In the genomic region with DNA sequence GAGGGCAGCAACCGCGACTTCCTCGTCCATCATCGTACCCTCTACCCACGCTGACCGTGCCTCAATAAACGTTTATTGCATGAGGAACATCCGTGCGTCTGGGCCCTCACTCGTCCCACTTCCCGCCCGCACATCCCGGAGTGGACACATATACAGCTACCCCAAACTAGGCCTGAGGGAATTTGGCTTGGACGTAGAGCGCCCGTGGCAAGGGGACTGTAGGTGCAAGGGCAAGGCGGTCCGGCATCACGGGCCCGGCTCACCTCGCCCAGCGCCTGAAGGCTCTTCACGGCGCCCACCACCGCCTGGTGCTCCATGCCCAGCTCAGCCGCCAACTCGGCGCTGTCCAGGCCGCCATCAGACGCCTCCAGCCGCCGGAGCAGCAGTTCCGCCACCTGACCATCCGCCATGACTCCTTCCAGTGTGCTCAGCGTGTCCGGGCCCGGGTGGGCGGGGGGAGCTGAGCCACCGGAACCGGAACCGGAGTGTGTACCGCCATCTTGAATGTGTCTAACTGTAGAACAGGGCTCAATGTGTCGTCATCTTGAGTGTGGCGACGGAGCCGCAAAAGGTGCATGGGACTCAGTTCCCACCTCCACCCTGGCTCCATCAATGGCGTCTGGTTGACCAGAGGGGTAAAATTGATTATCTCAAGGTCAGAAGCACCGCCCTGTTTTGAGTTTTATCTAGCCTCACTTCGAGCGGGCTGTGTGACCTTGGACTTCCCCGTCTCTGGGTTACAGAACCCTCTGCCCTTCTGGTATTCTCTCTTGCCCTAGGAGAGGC, we compare ENCODE assay signal across 1 cellular context.
TF ChIP-seq lines count a peak whose summit lies in the region.

A gene (minus strand): TSS at position 425 of the 786 bp plus-strand sequence. CDS start 15 bp downstream, at position 410.

TF ChIP-seq in K562, 482 proteins besides CTCF, POLR2A, EP300 and RAD21 (continued from another document and continues in another):
- TF ChIP-seq, protein P1, sequence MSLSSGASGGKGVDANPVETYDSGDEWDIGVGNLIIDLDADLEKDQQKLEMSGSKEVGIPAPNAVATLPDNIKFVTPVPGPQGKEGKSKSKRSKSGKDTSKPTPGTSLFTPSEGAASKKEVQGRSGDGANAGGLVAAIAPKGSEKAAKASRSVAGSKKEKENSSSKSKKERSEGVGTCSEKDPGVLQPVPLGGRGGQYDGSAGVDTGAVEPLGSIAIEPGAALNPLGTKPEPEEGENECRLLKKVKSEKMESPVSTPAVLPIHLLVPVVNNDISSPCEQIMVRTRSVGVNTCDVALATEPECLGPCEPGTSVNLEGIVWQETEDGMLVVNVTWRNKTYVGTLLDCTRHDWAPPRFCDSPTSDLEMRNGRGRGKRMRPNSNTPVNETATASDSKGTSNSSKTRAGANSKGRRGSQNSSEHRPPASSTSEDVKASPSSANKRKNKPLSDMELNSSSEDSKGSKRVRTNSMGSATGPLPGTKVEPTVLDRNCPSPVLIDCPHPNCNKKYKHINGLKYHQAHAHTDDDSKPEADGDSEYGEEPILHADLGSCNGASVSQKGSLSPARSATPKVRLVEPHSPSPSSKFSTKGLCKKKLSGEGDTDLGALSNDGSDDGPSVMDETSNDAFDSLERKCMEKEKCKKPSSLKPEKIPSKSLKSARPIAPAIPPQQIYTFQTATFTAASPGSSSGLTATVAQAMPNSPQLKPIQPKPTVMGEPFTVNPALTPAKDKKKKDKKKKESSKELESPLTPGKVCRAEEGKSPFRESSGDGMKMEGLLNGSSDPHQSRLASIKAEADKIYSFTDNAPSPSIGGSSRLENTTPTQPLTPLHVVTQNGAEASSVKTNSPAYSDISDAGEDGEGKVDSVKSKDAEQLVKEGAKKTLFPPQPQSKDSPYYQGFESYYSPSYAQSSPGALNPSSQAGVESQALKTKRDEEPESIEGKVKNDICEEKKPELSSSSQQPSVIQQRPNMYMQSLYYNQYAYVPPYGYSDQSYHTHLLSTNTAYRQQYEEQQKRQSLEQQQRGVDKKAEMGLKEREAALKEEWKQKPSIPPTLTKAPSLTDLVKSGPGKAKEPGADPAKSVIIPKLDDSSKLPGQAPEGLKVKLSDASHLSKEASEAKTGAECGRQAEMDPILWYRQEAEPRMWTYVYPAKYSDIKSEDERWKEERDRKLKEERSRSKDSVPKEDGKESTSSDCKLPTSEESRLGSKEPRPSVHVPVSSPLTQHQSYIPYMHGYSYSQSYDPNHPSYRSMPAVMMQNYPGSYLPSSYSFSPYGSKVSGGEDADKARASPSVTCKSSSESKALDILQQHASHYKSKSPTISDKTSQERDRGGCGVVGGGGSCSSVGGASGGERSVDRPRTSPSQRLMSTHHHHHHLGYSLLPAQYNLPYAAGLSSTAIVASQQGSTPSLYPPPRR (CRISPR knock-in tag; IDR thresholded peaks at IDR 0.05; ENCODE audit: borderline replicate concordance): no peak
- TF ChIP-seq ZNF165 (CRISPR knock-in tag; IDR thresholded peaks at IDR 0.05; ENCODE audit: borderline replicate concordance) (no peak), TARDBP (IDR thresholded peaks at IDR 0.05) (no peak), ZSCAN32 (CRISPR knock-in tag; IDR thresholded peaks at IDR 0.05) (no peak), KDM4B (IDR thresholded peaks at IDR 0.05; ENCODE audit: borderline replicate concordance in 2 of 2, low read depth in 1 of 2) (peak in 1 of 2 experiments; percentile 98; a peak in 2 of 4 replicates), PHF20 (IDR thresholded peaks at IDR 0.05; ENCODE audit: partially characterized antibody) (peak; percentile 64), MYNN (IDR thresholded peaks at IDR 0.05) (no peak), MYNN (CRISPR knock-in tag; IDR thresholded peaks at IDR 0.05) (no peak), PRPF4 (IDR thresholded peaks at IDR 0.05; ENCODE audit: insufficient read depth, low read depth, low read length, poor library complexity, severe bottlenecking) (peak; percentile 53), KLF6 (CRISPR knock-in tag; IDR thresholded peaks at IDR 0.05; ENCODE audit: borderline replicate concordance) (no peak), BMI1 (IDR thresholded peaks at IDR 0.05; ENCODE audit: low read length) (no peak), HMG20B (CRISPR knock-in tag; IDR thresholded peaks at IDR 0.05) (no peak), ZFPM2 (CRISPR knock-in tag; IDR thresholded peaks at IDR 0.05) (no peak), ZNF76 (CRISPR knock-in tag; IDR thresholded peaks at IDR 0.05; ENCODE audit: borderline replicate concordance) (no peak), ATF7 (IDR thresholded peaks at IDR 0.05) (no peak; the same call in 1 of the 2 replicates), ZNF668 (CRISPR knock-in tag; IDR thresholded peaks at IDR 0.05) (no peak), RNF2 (IDR thresholded peaks at IDR 0.05) (no peak), ESRRB (CRISPR knock-in tag; IDR thresholded peaks at IDR 0.05; ENCODE audit: borderline replicate concordance) (no peak), ZFP36 (IDR thresholded peaks at IDR 0.05; ENCODE audit: low read depth, low read length, partially characterized antibody) (no peak), BCOR (IDR thresholded peaks at IDR 0.05) (no peak; the same call in 1 of the 2 replicates), ZNF583 (CRISPR knock-in tag; IDR thresholded peaks at IDR 0.05) (no peak), CC2D1A (IDR thresholded peaks at IDR 0.05) (no peak), ZNF133 (CRISPR knock-in tag; IDR thresholded peaks at IDR 0.05) (no peak), RBM14 (IDR thresholded peaks at IDR 0.05; ENCODE audit: borderline replicate concordance, insufficient read depth, low read depth, low read length) (no peak), KDM5B (IDR thresholded peaks at IDR 0.05; ENCODE audit: insufficient replicate concordance, low read depth, low read length) (peak; percentile 89), GTF2F1 (IDR thresholded peaks at IDR 0.05; ENCODE audit: low read depth, low read length) (no peak), HDGF (IDR thresholded peaks at IDR 0.05) (no peak), ZNF707 (CRISPR knock-in tag; conservative IDR thresholded peaks at IDR 0.05) (no peak), ZNF785 (CRISPR knock-in tag; IDR thresholded peaks at IDR 0.05) (no peak), SAFB (IDR thresholded peaks at IDR 0.05; ENCODE audit: borderline replicate concordance, low read depth, low read length) (no peak), CREM (IDR thresholded peaks at IDR 0.05; ENCODE audit: low read depth) (peak; percentile 83), SIN3A (IDR thresholded peaks at IDR 0.05; ENCODE audit: borderline replicate concordance in 2 of 2, control insufficient read depth in 1 of 2, low read depth in 2 of 2, low read length in 2 of 2) (peak; percentile 91 to 92; a peak in 3 of 4 replicates), TEAD2 (tag; IDR thresholded peaks at IDR 0.05) (no peak), GABPA (tag; conservative IDR thresholded peaks at IDR 0.05; ENCODE audit: low read depth) (peak; percentile 98), TBL1XR1 (IDR thresholded peaks at IDR 0.05; ENCODE audit: low read length in 2 of 2) (no peak), SAFB2 (IDR thresholded peaks at IDR 0.05; ENCODE audit: borderline replicate concordance, low read depth, low read length, severe bottlenecking) (no peak)
- TF ChIP-seq, protein P2, sequence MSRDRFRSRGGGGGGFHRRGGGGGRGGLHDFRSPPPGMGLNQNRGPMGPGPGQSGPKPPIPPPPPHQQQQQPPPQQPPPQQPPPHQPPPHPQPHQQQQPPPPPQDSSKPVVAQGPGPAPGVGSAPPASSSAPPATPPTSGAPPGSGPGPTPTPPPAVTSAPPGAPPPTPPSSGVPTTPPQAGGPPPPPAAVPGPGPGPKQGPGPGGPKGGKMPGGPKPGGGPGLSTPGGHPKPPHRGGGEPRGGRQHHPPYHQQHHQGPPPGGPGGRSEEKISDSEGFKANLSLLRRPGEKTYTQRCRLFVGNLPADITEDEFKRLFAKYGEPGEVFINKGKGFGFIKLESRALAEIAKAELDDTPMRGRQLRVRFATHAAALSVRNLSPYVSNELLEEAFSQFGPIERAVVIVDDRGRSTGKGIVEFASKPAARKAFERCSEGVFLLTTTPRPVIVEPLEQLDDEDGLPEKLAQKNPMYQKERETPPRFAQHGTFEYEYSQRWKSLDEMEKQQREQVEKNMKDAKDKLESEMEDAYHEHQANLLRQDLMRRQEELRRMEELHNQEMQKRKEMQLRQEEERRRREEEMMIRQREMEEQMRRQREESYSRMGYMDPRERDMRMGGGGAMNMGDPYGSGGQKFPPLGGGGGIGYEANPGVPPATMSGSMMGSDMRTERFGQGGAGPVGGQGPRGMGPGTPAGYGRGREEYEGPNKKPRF (IDR thresholded peaks at IDR 0.05; ENCODE audit: low read depth, low read length): no peak
- TF ChIP-seq, protein P3, sequence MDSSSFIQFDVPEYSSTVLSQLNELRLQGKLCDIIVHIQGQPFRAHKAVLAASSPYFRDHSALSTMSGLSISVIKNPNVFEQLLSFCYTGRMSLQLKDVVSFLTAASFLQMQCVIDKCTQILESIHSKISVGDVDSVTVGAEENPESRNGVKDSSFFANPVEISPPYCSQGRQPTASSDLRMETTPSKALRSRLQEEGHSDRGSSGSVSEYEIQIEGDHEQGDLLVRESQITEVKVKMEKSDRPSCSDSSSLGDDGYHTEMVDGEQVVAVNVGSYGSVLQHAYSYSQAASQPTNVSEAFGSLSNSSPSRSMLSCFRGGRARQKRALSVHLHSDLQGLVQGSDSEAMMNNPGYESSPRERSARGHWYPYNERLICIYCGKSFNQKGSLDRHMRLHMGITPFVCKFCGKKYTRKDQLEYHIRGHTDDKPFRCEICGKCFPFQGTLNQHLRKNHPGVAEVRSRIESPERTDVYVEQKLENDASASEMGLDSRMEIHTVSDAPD (CRISPR knock-in tag; IDR thresholded peaks at IDR 0.05): no peak
- TF ChIP-seq, protein P4, sequence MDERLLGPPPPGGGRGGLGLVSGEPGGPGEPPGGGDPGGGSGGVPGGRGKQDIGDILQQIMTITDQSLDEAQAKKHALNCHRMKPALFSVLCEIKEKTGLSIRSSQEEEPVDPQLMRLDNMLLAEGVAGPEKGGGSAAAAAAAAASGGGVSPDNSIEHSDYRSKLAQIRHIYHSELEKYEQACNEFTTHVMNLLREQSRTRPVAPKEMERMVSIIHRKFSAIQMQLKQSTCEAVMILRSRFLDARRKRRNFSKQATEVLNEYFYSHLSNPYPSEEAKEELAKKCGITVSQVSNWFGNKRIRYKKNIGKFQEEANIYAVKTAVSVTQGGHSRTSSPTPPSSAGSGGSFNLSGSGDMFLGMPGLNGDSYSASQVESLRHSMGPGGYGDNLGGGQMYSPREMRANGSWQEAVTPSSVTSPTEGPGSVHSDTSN (CRISPR knock-in tag; IDR thresholded peaks at IDR 0.05; ENCODE audit: low read depth): no peak
- TF ChIP-seq, protein P4 (tag; conservative IDR thresholded peaks at IDR 0.05; ENCODE audit: low read depth): no peak
- TF ChIP-seq, protein P5, sequence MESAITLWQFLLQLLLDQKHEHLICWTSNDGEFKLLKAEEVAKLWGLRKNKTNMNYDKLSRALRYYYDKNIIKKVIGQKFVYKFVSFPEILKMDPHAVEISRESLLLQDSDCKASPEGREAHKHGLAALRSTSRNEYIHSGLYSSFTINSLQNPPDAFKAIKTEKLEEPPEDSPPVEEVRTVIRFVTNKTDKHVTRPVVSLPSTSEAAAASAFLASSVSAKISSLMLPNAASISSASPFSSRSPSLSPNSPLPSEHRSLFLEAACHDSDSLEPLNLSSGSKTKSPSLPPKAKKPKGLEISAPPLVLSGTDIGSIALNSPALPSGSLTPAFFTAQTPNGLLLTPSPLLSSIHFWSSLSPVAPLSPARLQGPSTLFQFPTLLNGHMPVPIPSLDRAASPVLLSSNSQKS (CRISPR knock-in tag; IDR thresholded peaks at IDR 0.05): no peak
- TF ChIP-seq, protein P6, sequence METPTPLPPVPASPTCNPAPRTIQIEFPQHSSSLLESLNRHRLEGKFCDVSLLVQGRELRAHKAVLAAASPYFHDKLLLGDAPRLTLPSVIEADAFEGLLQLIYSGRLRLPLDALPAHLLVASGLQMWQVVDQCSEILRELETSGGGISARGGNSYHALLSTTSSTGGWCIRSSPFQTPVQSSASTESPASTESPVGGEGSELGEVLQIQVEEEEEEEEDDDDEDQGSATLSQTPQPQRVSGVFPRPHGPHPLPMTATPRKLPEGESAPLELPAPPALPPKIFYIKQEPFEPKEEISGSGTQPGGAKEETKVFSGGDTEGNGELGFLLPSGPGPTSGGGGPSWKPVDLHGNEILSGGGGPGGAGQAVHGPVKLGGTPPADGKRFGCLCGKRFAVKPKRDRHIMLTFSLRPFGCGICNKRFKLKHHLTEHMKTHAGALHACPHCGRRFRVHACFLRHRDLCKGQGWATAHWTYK (CRISPR knock-in tag; IDR thresholded peaks at IDR 0.05): no peak
- TF ChIP-seq, protein P7, sequence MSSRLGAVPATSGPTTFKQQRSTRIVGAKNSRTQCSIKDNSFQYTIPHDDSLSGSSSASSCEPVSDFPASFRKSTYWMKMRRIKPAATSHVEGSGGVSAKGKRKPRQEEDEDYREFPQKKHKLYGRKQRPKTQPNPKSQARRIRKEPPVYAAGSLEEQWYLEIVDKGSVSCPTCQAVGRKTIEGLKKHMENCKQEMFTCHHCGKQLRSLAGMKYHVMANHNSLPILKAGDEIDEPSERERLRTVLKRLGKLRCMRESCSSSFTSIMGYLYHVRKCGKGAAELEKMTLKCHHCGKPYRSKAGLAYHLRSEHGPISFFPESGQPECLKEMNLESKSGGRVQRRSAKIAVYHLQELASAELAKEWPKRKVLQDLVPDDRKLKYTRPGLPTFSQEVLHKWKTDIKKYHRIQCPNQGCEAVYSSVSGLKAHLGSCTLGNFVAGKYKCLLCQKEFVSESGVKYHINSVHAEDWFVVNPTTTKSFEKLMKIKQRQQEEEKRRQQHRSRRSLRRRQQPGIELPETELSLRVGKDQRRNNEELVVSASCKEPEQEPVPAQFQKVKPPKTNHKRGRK (tag; IDR thresholded peaks at IDR 0.05): no peak
- TF ChIP-seq, protein P8, sequence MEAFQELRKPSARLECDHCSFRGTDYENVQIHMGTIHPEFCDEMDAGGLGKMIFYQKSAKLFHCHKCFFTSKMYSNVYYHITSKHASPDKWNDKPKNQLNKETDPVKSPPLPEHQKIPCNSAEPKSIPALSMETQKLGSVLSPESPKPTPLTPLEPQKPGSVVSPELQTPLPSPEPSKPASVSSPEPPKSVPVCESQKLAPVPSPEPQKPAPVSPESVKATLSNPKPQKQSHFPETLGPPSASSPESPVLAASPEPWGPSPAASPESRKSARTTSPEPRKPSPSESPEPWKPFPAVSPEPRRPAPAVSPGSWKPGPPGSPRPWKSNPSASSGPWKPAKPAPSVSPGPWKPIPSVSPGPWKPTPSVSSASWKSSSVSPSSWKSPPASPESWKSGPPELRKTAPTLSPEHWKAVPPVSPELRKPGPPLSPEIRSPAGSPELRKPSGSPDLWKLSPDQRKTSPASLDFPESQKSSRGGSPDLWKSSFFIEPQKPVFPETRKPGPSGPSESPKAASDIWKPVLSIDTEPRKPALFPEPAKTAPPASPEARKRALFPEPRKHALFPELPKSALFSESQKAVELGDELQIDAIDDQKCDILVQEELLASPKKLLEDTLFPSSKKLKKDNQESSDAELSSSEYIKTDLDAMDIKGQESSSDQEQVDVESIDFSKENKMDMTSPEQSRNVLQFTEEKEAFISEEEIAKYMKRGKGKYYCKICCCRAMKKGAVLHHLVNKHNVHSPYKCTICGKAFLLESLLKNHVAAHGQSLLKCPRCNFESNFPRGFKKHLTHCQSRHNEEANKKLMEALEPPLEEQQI (IDR thresholded peaks at IDR 0.05): no peak
